ENCODE assay signal across 3 cellular contexts in the genomic region with DNA sequence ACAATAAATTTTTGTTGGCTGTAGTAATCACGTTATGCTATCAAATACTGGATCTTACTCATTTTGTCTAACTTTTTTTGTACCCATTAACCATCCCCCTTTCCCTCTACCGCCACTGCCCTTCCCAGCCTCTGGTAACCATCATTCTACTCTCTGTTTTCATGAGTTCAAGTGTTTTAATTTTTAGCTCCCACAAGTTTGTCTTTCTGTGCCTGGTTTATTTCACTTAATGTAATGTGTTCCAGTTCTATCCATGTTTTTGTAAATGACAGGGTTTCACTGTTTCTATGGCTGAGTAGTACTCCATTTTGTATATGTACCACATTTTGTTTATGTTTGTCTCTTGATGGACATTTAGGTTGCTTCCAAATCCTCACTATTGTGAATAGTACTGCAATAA.
TF ChIP-seq lines count a peak whose summit lies in the region.

No MANE protein-coding gene starts in this region.

TF ChIP-seq in SK-N-SH treated with all-trans-retinoic acid at 6 μM for 48 hours, 23 proteins besides CTCF, POLR2A, EP300 and RAD21:
- TF ChIP-seq GLIS3 (CRISPR knock-in tag; IDR thresholded peaks at IDR 0.05) (no peak), ZNF8 (CRISPR knock-in tag; IDR thresholded peaks at IDR 0.05) (peak; percentile 59; the same call in 1 of the 2 replicates)
TF ChIP-seq in SK-N-SH treated with all-trans-retinoic acid at 6 μM for 48 hours: peak in this region for 1.

TF ChIP-seq in SK-N-SH, 30 proteins besides CTCF, POLR2A, EP300 and RAD21:
- TF ChIP-seq TEAD4 (IDR thresholded peaks at IDR 0.05; ENCODE audit: borderline replicate concordance, insufficient read depth) (no peak), NFIC (IDR thresholded peaks at IDR 0.05; ENCODE audit: borderline replicate concordance) (no peak), JUND (IDR thresholded peaks at IDR 0.05) (no peak)

TF ChIP-seq in GM12878, 131 proteins besides CTCF, POLR2A, EP300 and RAD21:
- TF ChIP-seq ETV6 (conservative IDR thresholded peaks at IDR 0.05 in 1 of 2, IDR thresholded peaks at IDR 0.05 in 1 of 2; ENCODE audit: borderline replicate concordance in 1 of 2, low read depth in 1 of 2): no peak
TF ChIP-seq in GM12878: peak in this region for 0.
